Comparison of ENCODE assay signal across 8 cellular contexts in genomic region chr2:26300234-26300641, GRCh38. TPM values are rescaled to one million over a fixed set of nuclear protein-coding genes. Genes with fewer than 3 reads are reported as not detected.
DNase-seq lines count a peak whose midpoint lies in the region; ATAC-seq and TF ChIP-seq lines count a peak whose summit lies in the region.

No MANE protein-coding gene starts in this region.

- TF ChIP-seq POLR2A in esophagus squamous epithelium (IDR thresholded peaks at IDR 0.05), result no peak

- intact Hi-C loops in Panc1 (cut with micrococcal nuclease; ENCODE audit: unreplicated experiment) (no loop called here), esophagus squamous epithelium (cut with DNase I) (loop anchor here (10.0 kb wide), 1 partner anchor 55 kb away; the partner anchor contains the start of genes HADHA and HADHB), posterior cingulate gyrus (cut with DNase I) (no loop called here)

- in situ Hi-C loops in Panc1 (cut with HindIII; ENCODE audit: low pct_unique_long_range_greater_than_20kb, low sequenced_read_pairs), result no loop called here

- H3K27ac ChIP-seq in Panc1 (ENCODE audit: low read length), result peak overlapping the region; percentile 77; the same call in 1 of the 2 replicates
- peak overlapping the region; percentile 86 to 95 (median 92) for H3K27ac ChIP-seq in esophagus squamous epithelium

- BruUV-seq in Panc1 (replicated peaks; lab: Mats Ljungman, UMichigan), result no TSS peak

- no peaks in the 10 kb centered on the region for H3K36me3 ChIP-seq in BJ (ENCODE audit: control insufficient read depth, insufficient read depth, low read length)
- no peaks in the 10 kb centered on the region for H3K36me3 ChIP-seq in Panc1 (ENCODE audit: control insufficient read depth, insufficient read depth, low read length)
- H3K36me3 ChIP-seq in esophagus squamous epithelium, result no peaks in the 10 kb centered on the region

- H3K36me3 Mint-ChIP-seq in stimulated activated memory B cell treated with anti-CD40 and anti-IgM and Interleukin-4, amounts not matched to agents 10 μg/mL and 1 μg/mL and 100 μg/mL, for 72 hours, result no peaks in the 10 kb centered on the region

- no peak for ATAC-seq in Panc1
- ATAC-seq in stimulated activated memory B cell treated with anti-CD40 and anti-IgM and Interleukin-4, amounts not matched to agents 10 μg/mL and 1 μg/mL and 100 μg/mL, for 72 hours, result no peak

- H3K27me3 ChIP-seq in BJ (ENCODE audit: control insufficient read depth, insufficient read depth, low read length) (0 out of 2 replicates have a peak, but pooled peaks cover 2% of the 10 kb centered on the region), Panc1 (ENCODE audit: control insufficient read depth, insufficient read depth, low read length) (no peaks in the 10 kb centered on the region), esophagus squamous epithelium (no peaks in the 10 kb centered on the region)

- H3K9me3 ChIP-seq in Panc1 (ENCODE audit: control insufficient read depth, insufficient read depth, low read depth, low read length), result no peaks in the 10 kb centered on the region
- no peaks in the 10 kb centered on the region for H3K9me3 ChIP-seq in esophagus squamous epithelium

- peaks cover 5% of the 10 kb centered on the region for H3K4me1 ChIP-seq in Panc1 (ENCODE audit: control insufficient read depth, insufficient read depth, low read length)
- peaks cover 22 to 81% (median 27%) of the 10 kb centered on the region in 3 donors for H3K4me1 ChIP-seq in esophagus squamous epithelium

- no peaks in the 10 kb centered on the region for H3K27me3 Mint-ChIP-seq in stimulated activated memory B cell treated with anti-CD40 and anti-IgM and Interleukin-4, amounts not matched to agents 10 μg/mL and 1 μg/mL and 100 μg/mL, for 72 hours

- H3K4me1 Mint-ChIP-seq in stimulated activated memory B cell treated with anti-CD40 and anti-IgM and Interleukin-4, amounts not matched to agents 10 μg/mL and 1 μg/mL and 100 μg/mL, for 72 hours, result no peaks in the 10 kb centered on the region

- CTCF ChIA-PET in BJ (lab: Yijun Ruan, JAX) (interaction anchor here (0.6 to 1.3 kb wide), 4 partner anchors 15 to 55 kb away, joined by 3 to 6 read pairs (median 4); partner anchors contain the start of genes HADHA and HADHB), Panc1 (lab: Charles Lee) (no interaction called here)

- DNase-seq in BJ (ENCODE audit: low read depth) (no peak), Panc1 (ENCODE audit: low read depth, low spot score) (no peak), esophagus squamous epithelium (lab: John Stamatoyannopoulos, UW) (no peak), non-pigmented ciliary epithelial cell (ENCODE audit: low read depth) (peak; percentile 5), posterior cingulate gyrus (no peak), NCI-H1105 treated with DMSO at 0.1 percent for 48 hours (lab: John Stamatoyannopoulos, UW) (no peak)
- DNase-seq in effector CD4-positive, alpha-beta T cell, result no peak

- POLR2A ChIA-PET in BJ (lab: Charles Lee) (no interaction called here), Panc1 (lab: Charles Lee) (no interaction called here)

- no peaks in the 10 kb centered on the region for H3K9me3 Mint-ChIP-seq in stimulated activated memory B cell treated with anti-CD40 and anti-IgM and Interleukin-4, amounts not matched to agents 10 μg/mL and 1 μg/mL and 100 μg/mL, for 72 hours

- H3K4me3 ChIP-seq in BJ (ENCODE audit: low read depth, low read length), result peak overlapping the region; percentile 36; the same call in 1 of the 2 replicates
- H3K4me3 ChIP-seq in Panc1 (ENCODE audit: low read depth in 2 of 2, low read length in 2 of 2), result no peak overlapping the region
- H3K4me3 ChIP-seq in esophagus squamous epithelium, result peak overlapping the region; percentile 33 to 74 (median 57)

- no peak overlapping the region for H3K27ac Mint-ChIP-seq in stimulated activated memory B cell treated with anti-CD40 and anti-IgM and Interleukin-4, amounts not matched to agents 10 μg/mL and 1 μg/mL and 100 μg/mL, for 72 hours

- TF ChIP-seq CTCF in BJ (IDR thresholded peaks at IDR 0.05; ENCODE audit: insufficient read depth, low read depth, low read length) (no peak), Panc1 (IDR thresholded peaks at IDR 0.05) (no peak), esophagus squamous epithelium (IDR thresholded peaks at IDR 0.05) (no peak)

- 5 to 11% methylated on average over 12 of the region's 12 CpGs for WGBS in esophagus squamous epithelium, 2 donors

- no peak overlapping the region for H3K4me3 Mint-ChIP-seq in stimulated activated memory B cell treated with anti-CD40 and anti-IgM and Interleukin-4, amounts not matched to agents 10 μg/mL and 1 μg/mL and 100 μg/mL, for 72 hours

RNA-seq across cellular contexts. Expression of gene SELENOI, which starts 45.7 kb away (rescaled TPM):
- 9.5 and 11.1 TPM in 2 replicates for polyA plus RNA-seq in BJ (2011; rRNA removed)
- 19.4 and 23.4 TPM in 2 replicates for polyA minus RNA-seq in BJ (2011; rRNA and poly(A)+ RNA removed)
- total RNA-seq in Panc1 (2021; ENCODE audit: unreplicated experiment), result 28.5 TPM
- 6.9 TPM for polyA plus RNA-seq in Panc1 (2012; ENCODE audit: insufficient read length)
- total RNA-seq in esophagus squamous epithelium, result 10 to 100 TPM; 23.1 to 46.6 (median 32.4) TPM

RNA-seq across cellular contexts. Expression of gene ADGRF3, which starts 46.4 kb away (rescaled TPM):
- polyA plus RNA-seq in BJ (2011; rRNA removed), result 0.12 and 0.20 TPM in 2 replicates
- polyA minus RNA-seq in BJ (2011; rRNA and poly(A)+ RNA removed), result 0.21 TPM in 1 of 2 replicates, not detected in the other
- total RNA-seq in Panc1 (2021; ENCODE audit: unreplicated experiment) (not detected), esophagus squamous epithelium (under 1 TPM in 1 of 4 donors, not detected in 3; 0.41 TPM)
- not detected for polyA plus RNA-seq in Panc1 (2012; ENCODE audit: insufficient read length)

RNA-seq across cellular contexts. Expression of gene HADHB, which starts 55.5 kb away (rescaled TPM):
- polyA plus RNA-seq in BJ (2011; rRNA removed), result 99.4 and 144 TPM in 2 replicates
- 69.6 and 92.9 TPM in 2 replicates for polyA minus RNA-seq in BJ (2011; rRNA and poly(A)+ RNA removed)
- total RNA-seq in Panc1 (2021; ENCODE audit: unreplicated experiment) (106 TPM), esophagus squamous epithelium (100 to 1,000 TPM in 1 of 4 donors, 10 to 100 TPM in 3; 57.6 to 150 (median 85.1) TPM)
- polyA plus RNA-seq in Panc1 (2012; ENCODE audit: insufficient read length), result 66.6 TPM

RNA-seq across cellular contexts. Expression of gene HADHA, which starts 55.8 kb away (rescaled TPM):
- polyA plus RNA-seq in BJ (2011; rRNA removed), result 111 and 136 TPM in 2 replicates
- 86.2 and 101 TPM in 2 replicates for polyA minus RNA-seq in BJ (2011; rRNA and poly(A)+ RNA removed)
- total RNA-seq in Panc1 (2021; ENCODE audit: unreplicated experiment) (148 TPM), esophagus squamous epithelium (100 to 1,000 TPM in 3 of 4 donors, 10 to 100 TPM in 1; 84.7 to 161 (median 116) TPM)
- 119 TPM for polyA plus RNA-seq in Panc1 (2012; ENCODE audit: insufficient read length)

Comparison
In these comparisons a context has a peak if more than half of its experiments do, and no peak if none do; other contexts are left out.
1. H3K4me3 ChIP-seq: peak in BJ (single experiment) and esophagus squamous epithelium (4 of 4); none in Panc1 (0 of 2).